19 cellular contexts compared by ENCODE assay signal in genomic region chr1:66525086-66525485, GRCh38. TPM values are rescaled to one million over a fixed set of nuclear protein-coding genes. Genes with fewer than 3 reads are reported as not detected.
"Had no signal": no experiment of that assay in that cellular context is flagged by ENCODE, and none has a peak within 500 bp of the region (broad histone marks: within the 10 kb centered on the region; RNA-seq: fewer than 3 reads in every experiment).

No MANE protein-coding gene starts in this region.

- ATAC-seq: left colon; left lung; lower lobe of right lung; natural killer cell; right lobe of liver; stimulated activated naive B cell treated with anti-CD40 and anti-IgM and Interleukin-4, amounts not matched to agents 10 μg/mL and 1 μg/mL and 100 μg/mL, for 72 hours; stimulated activated naive CD8-positive, alpha-beta T cell treated with anti-CD3 and anti-CD28 coated beads, Interleukin-15, Interleukin-2, amounts not matched to agents 100 U/mL and 50 U/mL, for 24 hours; upper lobe of right lung had no signal

- DNase-seq: hippocampal formation; kidney glomerular epithelial cell; left colon; left lung; lower lobe of right lung; mammary epithelial cell; mesendoderm; naive B cell; natural killer cell; nephron progenitor cell; occipital lobe; right lobe of liver; stimulated activated CD4-positive, alpha-beta T cell treated with anti-CD3 and anti-CD28 coated beads, Interleukin-1b, Interleukin-23, amount 100 ng/mL, for 48 hours; stimulated activated CD4-positive, alpha-beta T cell treated with anti-CD3 and anti-CD28 coated beads, Interleukin-2, amount 100 ng/mL, for 48 hours; stimulated activated CD4-positive, alpha-beta T cell treated with anti-CD3 and anti-CD28 coated beads, Interleukin-4, amount 100 ng/mL, for 4 hours; stimulated activated naive B cell treated with anti-CD40 and anti-IgM and Interleukin-4, amounts not matched to agents 10 μg/mL and 1 μg/mL and 100 μg/mL, for 72 hours; stimulated activated naive CD8-positive, alpha-beta T cell treated with anti-CD3 and anti-CD28 coated beads, Interleukin-15, Interleukin-2, amounts not matched to agents 100 U/mL and 50 U/mL, for 24 hours; tibial artery; upper lobe of right lung had no signal

RNA-seq across cellular contexts. Expression of gene SGIP1, which starts 8.9 kb away (rescaled TPM):
- total RNA-seq: mammary epithelial cell had no signal
